ENCODE assay signal across 15 cellular contexts in genomic region chr10:85407093-85407492, GRCh38.
A peak's percentile ranks its signal among the peaks of the same experiment; 100 is the strongest.
DNase-seq lines count a peak whose midpoint lies in the region; TF ChIP-seq lines count a peak whose summit lies in the region.
"Had no signal": no experiment of that assay in that cellular context is flagged by ENCODE, and none has a peak within 500 bp of the region (broad histone marks: within the 10 kb centered on the region; RNA-seq: fewer than 3 reads in every experiment).

No MANE protein-coding gene starts in this region.

- TF ChIP-seq CTCF in HEK293 (tag by site-specific recombination; IDR thresholded peaks at IDR 0.05) (no peak), neural progenitor cell (IDR thresholded peaks at IDR 0.05) (no peak), tibial artery (IDR thresholded peaks at IDR 0.05) (no peak)

- H3K27me3 ChIP-seq in neural progenitor cell: no peaks in the 10 kb centered on the region
- no peaks in the 10 kb centered on the region for H3K27me3 ChIP-seq in tibial artery
- H3K27me3 ChIP-seq: BE2C had no signal

- H3K4me1 ChIP-seq in HEK293 (ENCODE audit: control insufficient read depth, insufficient read depth, low read length): no peaks in the 10 kb centered on the region
- peaks cover 14% of the 10 kb centered on the region for H3K4me1 ChIP-seq in neural progenitor cell
- no peaks in the 10 kb centered on the region for H3K4me1 ChIP-seq in tibial artery
- H3K4me1 ChIP-seq: BE2C, HAP-1 had no signal

- H3K27ac ChIP-seq in HEK293 (ENCODE audit: extremely low read depth, low read depth, low read length): no peak overlapping the region
- H3K27ac ChIP-seq in neural progenitor cell: peak overlapping the region; percentile 49
- no peak overlapping the region for H3K27ac ChIP-seq in tibial artery

- H3K9me3 Mint-ChIP-seq in neural progenitor cell: peaks cover 27% of the 10 kb centered on the region

- no peak overlapping the region for H2AFZ ChIP-seq in neural progenitor cell (replicated peaks)

- H3K79me2 ChIP-seq in neural progenitor cell (ENCODE audit: low read depth): no peaks in the 10 kb centered on the region

- peaks cover 19% of the 10 kb centered on the region for H3F3A ChIP-seq in neural progenitor cell (ENCODE audit: low read depth)

- H3K36me3 Mint-ChIP-seq in neural progenitor cell: peaks cover 8% of the 10 kb centered on the region
- H3K36me3 Mint-ChIP-seq: CD4-positive, CD25-positive, alpha-beta regulatory T cell; CD8-positive, alpha-beta memory T cell had no signal

- H3K9me3 ChIP-seq in HEK293 (ENCODE audit: control insufficient read depth, insufficient read depth, low read depth, low read length) (no peaks in the 10 kb centered on the region), neural progenitor cell (ENCODE audit: low read depth) (peaks cover 3% of the 10 kb centered on the region), tibial artery (no peaks in the 10 kb centered on the region)
- H3K9me3 ChIP-seq: BE2C, HAP-1 had no signal

- no peak overlapping the region for H3K4me3 Mint-ChIP-seq in neural progenitor cell
- H3K4me3 Mint-ChIP-seq: CD4-positive, CD25-positive, alpha-beta regulatory T cell; CD8-positive, alpha-beta memory T cell had no signal

- no peak overlapping the region for H3K9ac ChIP-seq in neural progenitor cell

- peak overlapping the region; percentile 82 for H3K27ac Mint-ChIP-seq in neural progenitor cell
- H3K27ac Mint-ChIP-seq: CD4-positive, CD25-positive, alpha-beta regulatory T cell; CD8-positive, alpha-beta memory T cell had no signal

- H3K4me3 ChIP-seq in HEK293 (ENCODE audit: low read depth, low read length) (no peak overlapping the region), neural progenitor cell (no peak overlapping the region), tibial artery (no peak overlapping the region)
- H3K4me3 ChIP-seq: GM12878, HAP-1 had no signal

- CTCF ChIA-PET in HEK293 (lab: Yijun Ruan, JAX): no interaction called here

- DNase-seq in cerebellar cortex (ENCODE audit: low spot score) (peak; percentile 8), neural progenitor cell (ENCODE audit: low spot score) (peak; percentile 10), COLO829 (ENCODE audit: low spot score) (no peak), tibial artery (no peak)
- DNase-seq in activated naive CD4-positive, alpha-beta T cell treated with anti-CD3 and anti-CD28 coated beads, Interleukin-2, amount 50 U/mL, for 16 hours: no peak
- DNase-seq: ACHN; BE2C; CD4-positive, CD25-positive, alpha-beta regulatory T cell; CD8-positive, alpha-beta memory T cell; DMS153; DMS79; KG1 had no signal

- H3K4me2 ChIP-seq in neural progenitor cell: no peak overlapping the region

- peaks cover 7% of the 10 kb centered on the region for H3K27me3 Mint-ChIP-seq in neural progenitor cell (ENCODE audit: insufficient read depth, low read depth)

- H4K20me1 ChIP-seq in neural progenitor cell (ENCODE audit: low read depth): no peaks in the 10 kb centered on the region

- POLR2A ChIA-PET in HEK293 (lab: Yijun Ruan, JAX): no interaction called here

- H3K4me1 Mint-ChIP-seq in neural progenitor cell: peaks cover 20% of the 10 kb centered on the region
- H3K4me1 Mint-ChIP-seq: CD4-positive, CD25-positive, alpha-beta regulatory T cell; CD8-positive, alpha-beta memory T cell had no signal

- intact Hi-C loops in tibial artery (cut with DNase I; ENCODE audit: low total_unique reads): no loop called here

- H3K36me3 ChIP-seq in HEK293 (ENCODE audit: control insufficient read depth in 2 of 2, insufficient read depth in 1 of 2, low read length in 2 of 2): no peaks in the 10 kb centered on the region
- no peaks in the 10 kb centered on the region for H3K36me3 ChIP-seq in neural progenitor cell
- H3K36me3 ChIP-seq in tibial artery: no peaks in the 10 kb centered on the region
- H3K36me3 ChIP-seq: BE2C, HAP-1 had no signal

TF ChIP-seq in HEK293, 187 proteins besides CTCF, POLR2A, EP300 and RAD21:
- TF ChIP-seq ZNF133 (tag by site-specific recombination; IDR thresholded peaks at IDR 0.05): no peak
- TF ChIP-seq MYNN (tag by site-specific recombination; IDR thresholded peaks at IDR 0.05; ENCODE audit: borderline replicate concordance): no peak
- TF ChIP-seq ZNF211 (tag by site-specific recombination; IDR thresholded peaks at IDR 0.05; ENCODE audit: low read depth): no peak
- no peak for TF ChIP-seq ZNF19 (tag by site-specific recombination; IDR thresholded peaks at IDR 0.05; ENCODE audit: low read depth)
- TF ChIP-seq SALL2 (tag by site-specific recombination; IDR thresholded peaks at IDR 0.05; ENCODE audit: borderline replicate concordance): no peak
- no peak for TF ChIP-seq ZNF548 (tag by site-specific recombination; IDR thresholded peaks at IDR 0.05)
- TF ChIP-seq ZIC2 (tag by site-specific recombination; IDR thresholded peaks at IDR 0.05): peak; percentile 53

Comparison
In these comparisons a context has a peak if more than half of its experiments do, and no peak if none do; other contexts are left out.
1. DNase-seq: peak in cerebellar cortex (single experiment) and neural progenitor cell (single experiment); none in COLO829 (single experiment), activated naive CD4-positive, alpha-beta T cell treated with anti-CD3 and anti-CD28 coated beads, Interleukin-2, amount 50 U/mL, for 16 hours (single experiment) and tibial artery (0 of 2).